2 cellular contexts compared by ENCODE assay signal in the genomic region with DNA sequence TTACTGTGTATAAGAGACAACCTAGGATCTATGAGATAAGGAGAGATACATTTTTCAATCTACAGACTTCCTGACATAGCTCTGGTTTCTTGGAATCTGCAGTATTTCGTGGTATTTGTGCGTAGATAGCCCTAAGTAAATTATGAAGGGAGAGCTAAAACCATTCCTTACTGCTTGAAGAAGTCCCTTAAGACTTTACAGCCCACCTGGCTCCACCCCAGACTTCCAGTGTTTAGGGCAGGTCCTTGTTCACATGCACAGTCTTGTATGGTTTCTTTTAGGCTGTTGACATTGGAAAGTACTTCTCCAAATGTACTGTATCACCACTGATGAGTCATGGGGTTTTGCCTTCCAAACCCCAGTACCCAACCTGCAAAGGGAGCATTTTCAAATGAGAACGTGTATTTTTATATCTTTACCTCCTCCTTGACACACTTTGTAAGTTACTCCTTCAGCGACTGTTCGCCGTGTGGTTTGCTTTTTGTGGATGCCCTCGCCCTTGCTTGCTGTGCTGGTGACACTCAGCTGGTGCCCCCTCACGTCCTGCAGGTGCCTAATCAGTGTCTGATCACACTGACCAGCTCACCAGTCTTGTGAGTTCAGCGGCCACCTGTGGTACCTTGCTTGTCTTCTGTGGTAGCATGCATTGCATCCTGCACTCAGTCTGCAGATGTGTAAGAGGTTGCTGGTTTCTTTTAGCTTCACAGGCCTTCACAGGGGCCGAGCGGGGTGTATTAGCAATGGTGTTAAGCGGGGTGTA.
TF ChIP-seq lines count a peak whose summit lies in the region.

No MANE protein-coding gene starts in this region.

TF ChIP-seq in K562, 482 proteins besides CTCF, POLR2A, EP300 and RAD21:
- TF ChIP-seq ZNF766 (CRISPR knock-in tag; conservative IDR thresholded peaks at IDR 0.05) (0 out of 2 replicates have a peak, but pooled peaks have one; percentile 64), FOSL1 (tag; conservative IDR thresholded peaks at IDR 0.05) (peak; percentile 55), ELF1 (tag; IDR thresholded peaks at IDR 0.05) (no peak), ZNF124 (CRISPR knock-in tag; IDR thresholded peaks at IDR 0.05) (no peak), JUND (IDR thresholded peaks at IDR 0.05; ENCODE audit: borderline replicate concordance, low read depth, low read length) (0 out of 2 replicates have a peak, but pooled peaks have one; percentile 26), JUND (tag; IDR thresholded peaks at IDR 0.05; ENCODE audit: borderline replicate concordance, low read depth, low read length) (0 out of 3 replicates have a peak, but pooled peaks have one; percentile 77), TBL1XR1 (IDR thresholded peaks at IDR 0.05; ENCODE audit: low read length in 2 of 2) (no peak), HDAC8 (tag; IDR thresholded peaks at IDR 0.05) (no peak), STAT5A (IDR thresholded peaks at IDR 0.05; ENCODE audit: borderline replicate concordance, low read length) (0 out of 2 replicates have a peak, but pooled peaks have one; percentile 14), ARID1B (IDR thresholded peaks at IDR 0.05) (0 out of 2 replicates have a peak, but pooled peaks have one; percentile 29), ZNF140 (CRISPR knock-in tag; IDR thresholded peaks at IDR 0.05) (no peak)
- TF ChIP-seq, protein P1, sequence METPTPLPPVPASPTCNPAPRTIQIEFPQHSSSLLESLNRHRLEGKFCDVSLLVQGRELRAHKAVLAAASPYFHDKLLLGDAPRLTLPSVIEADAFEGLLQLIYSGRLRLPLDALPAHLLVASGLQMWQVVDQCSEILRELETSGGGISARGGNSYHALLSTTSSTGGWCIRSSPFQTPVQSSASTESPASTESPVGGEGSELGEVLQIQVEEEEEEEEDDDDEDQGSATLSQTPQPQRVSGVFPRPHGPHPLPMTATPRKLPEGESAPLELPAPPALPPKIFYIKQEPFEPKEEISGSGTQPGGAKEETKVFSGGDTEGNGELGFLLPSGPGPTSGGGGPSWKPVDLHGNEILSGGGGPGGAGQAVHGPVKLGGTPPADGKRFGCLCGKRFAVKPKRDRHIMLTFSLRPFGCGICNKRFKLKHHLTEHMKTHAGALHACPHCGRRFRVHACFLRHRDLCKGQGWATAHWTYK (CRISPR knock-in tag; IDR thresholded peaks at IDR 0.05) = no peak
- TF ChIP-seq, protein P2, sequence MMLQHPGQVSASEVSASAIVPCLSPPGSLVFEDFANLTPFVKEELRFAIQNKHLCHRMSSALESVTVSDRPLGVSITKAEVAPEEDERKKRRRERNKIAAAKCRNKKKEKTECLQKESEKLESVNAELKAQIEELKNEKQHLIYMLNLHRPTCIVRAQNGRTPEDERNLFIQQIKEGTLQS (IDR thresholded peaks at IDR 0.05) = peak; percentile 56; the same call in 1 of the 2 replicates
- TF ChIP-seq, protein P2 (CRISPR knock-in tag; conservative IDR thresholded peaks at IDR 0.05) = no peak

TF ChIP-seq in HepG2, 621 proteins besides CTCF, POLR2A, EP300 and RAD21:
- 0 out of 2 replicates have a peak, but pooled peaks have one; percentile 43 for TF ChIP-seq ZNF232 (CRISPR knock-in tag; IDR thresholded peaks at IDR 0.05; ENCODE audit: borderline replicate concordance)
- TF ChIP-seq SATB2 (CRISPR knock-in tag; IDR thresholded peaks at IDR 0.05) = no peak
- TF ChIP-seq, protein P3, sequence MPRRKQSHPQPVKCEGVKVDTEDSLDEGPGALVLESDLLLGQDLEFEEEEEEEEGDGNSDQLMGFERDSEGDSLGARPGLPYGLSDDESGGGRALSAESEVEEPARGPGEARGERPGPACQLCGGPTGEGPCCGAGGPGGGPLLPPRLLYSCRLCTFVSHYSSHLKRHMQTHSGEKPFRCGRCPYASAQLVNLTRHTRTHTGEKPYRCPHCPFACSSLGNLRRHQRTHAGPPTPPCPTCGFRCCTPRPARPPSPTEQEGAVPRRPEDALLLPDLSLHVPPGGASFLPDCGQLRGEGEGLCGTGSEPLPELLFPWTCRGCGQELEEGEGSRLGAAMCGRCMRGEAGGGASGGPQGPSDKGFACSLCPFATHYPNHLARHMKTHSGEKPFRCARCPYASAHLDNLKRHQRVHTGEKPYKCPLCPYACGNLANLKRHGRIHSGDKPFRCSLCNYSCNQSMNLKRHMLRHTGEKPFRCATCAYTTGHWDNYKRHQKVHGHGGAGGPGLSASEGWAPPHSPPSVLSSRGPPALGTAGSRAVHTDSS (CRISPR knock-in tag; conservative IDR thresholded peaks at IDR 0.05) = no peak
- TF ChIP-seq CCDC6 (CRISPR knock-in tag; IDR thresholded peaks at IDR 0.05) = 0 out of 2 replicates have a peak, but pooled peaks have one; percentile 35
- TF ChIP-seq, protein P4, sequence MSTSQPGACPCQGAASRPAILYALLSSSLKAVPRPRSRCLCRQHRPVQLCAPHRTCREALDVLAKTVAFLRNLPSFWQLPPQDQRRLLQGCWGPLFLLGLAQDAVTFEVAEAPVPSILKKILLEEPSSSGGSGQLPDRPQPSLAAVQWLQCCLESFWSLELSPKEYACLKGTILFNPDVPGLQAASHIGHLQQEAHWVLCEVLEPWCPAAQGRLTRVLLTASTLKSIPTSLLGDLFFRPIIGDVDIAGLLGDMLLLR (CRISPR knock-in tag; IDR thresholded peaks at IDR 0.05) = 0 out of 2 replicates have a peak, but pooled peaks have one; percentile 5
- TF ChIP-seq FIP1L1 (IDR thresholded peaks at IDR 0.05; ENCODE audit: borderline replicate concordance, insufficient read depth, low read depth, low read length) = 0 out of 2 replicates have a peak, but pooled peaks have one; percentile 41
- TF ChIP-seq ZNF331 (CRISPR knock-in tag; IDR thresholded peaks at IDR 0.05) = no peak
- no peak for TF ChIP-seq PHF5A (CRISPR knock-in tag; IDR thresholded peaks at IDR 0.05; ENCODE audit: low read depth, unreplicated experiment)
- TF ChIP-seq PHB2 (IDR thresholded peaks at IDR 0.05; ENCODE audit: partially characterized antibody) = no peak
- TF ChIP-seq PTBP1 (IDR thresholded peaks at IDR 0.05; ENCODE audit: low read depth, low read length, poor library complexity, severe bottlenecking) = no peak
- 0 out of 2 replicates have a peak, but pooled peaks have one; percentile 54 for TF ChIP-seq ZSCAN29 (CRISPR knock-in tag; conservative IDR thresholded peaks at IDR 0.05)
- no peak for TF ChIP-seq ELF4 (CRISPR knock-in tag; IDR thresholded peaks at IDR 0.05; ENCODE audit: borderline replicate concordance)
- 0 out of 2 replicates have a peak, but pooled peaks have one; percentile 4 for TF ChIP-seq RARA (CRISPR knock-in tag; IDR thresholded peaks at IDR 0.05)
- TF ChIP-seq, protein P5, sequence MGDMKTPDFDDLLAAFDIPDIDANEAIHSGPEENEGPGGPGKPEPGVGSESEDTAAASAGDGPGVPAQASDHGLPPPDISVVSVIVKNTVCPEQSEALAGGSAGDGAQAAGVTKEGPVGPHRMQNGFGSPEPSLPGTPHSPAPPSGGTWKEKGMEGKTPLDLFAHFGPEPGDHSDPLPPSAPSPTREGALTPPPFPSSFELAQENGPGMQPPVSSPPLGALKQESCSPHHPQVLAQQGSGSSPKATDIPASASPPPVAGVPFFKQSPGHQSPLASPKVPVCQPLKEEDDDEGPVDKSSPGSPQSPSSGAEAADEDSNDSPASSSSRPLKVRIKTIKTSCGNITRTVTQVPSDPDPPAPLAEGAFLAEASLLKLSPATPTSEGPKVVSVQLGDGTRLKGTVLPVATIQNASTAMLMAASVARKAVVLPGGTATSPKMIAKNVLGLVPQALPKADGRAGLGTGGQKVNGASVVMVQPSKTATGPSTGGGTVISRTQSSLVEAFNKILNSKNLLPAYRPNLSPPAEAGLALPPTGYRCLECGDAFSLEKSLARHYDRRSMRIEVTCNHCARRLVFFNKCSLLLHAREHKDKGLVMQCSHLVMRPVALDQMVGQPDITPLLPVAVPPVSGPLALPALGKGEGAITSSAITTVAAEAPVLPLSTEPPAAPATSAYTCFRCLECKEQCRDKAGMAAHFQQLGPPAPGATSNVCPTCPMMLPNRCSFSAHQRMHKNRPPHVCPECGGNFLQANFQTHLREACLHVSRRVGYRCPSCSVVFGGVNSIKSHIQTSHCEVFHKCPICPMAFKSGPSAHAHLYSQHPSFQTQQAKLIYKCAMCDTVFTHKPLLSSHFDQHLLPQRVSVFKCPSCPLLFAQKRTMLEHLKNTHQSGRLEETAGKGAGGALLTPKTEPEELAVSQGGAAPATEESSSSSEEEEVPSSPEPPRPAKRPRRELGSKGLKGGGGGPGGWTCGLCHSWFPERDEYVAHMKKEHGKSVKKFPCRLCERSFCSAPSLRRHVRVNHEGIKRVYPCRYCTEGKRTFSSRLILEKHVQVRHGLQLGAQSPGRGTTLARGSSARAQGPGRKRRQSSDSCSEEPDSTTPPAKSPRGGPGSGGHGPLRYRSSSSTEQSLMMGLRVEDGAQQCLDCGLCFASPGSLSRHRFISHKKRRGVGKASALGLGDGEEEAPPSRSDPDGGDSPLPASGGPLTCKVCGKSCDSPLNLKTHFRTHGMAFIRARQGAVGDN (CRISPR knock-in tag; IDR thresholded peaks at IDR 0.05) = peak; percentile 35
- TF ChIP-seq, protein P6, sequence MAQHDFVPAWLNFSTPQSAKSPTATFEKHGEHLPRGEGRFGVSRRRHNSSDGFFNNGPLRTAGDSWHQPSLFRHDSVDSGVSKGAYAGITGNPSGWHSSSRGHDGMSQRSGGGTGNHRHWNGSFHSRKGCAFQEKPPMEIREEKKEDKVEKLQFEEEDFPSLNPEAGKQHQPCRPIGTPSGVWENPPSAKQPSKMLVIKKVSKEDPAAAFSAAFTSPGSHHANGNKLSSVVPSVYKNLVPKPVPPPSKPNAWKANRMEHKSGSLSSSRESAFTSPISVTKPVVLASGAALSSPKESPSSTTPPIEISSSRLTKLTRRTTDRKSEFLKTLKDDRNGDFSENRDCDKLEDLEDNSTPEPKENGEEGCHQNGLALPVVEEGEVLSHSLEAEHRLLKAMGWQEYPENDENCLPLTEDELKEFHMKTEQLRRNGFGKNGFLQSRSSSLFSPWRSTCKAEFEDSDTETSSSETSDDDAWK (CRISPR knock-in tag; IDR thresholded peaks at IDR 0.05) = no peak
- TF ChIP-seq HOXA3 (CRISPR knock-in tag; IDR thresholded peaks at IDR 0.05) = peak; percentile 31; the same call in 1 of the 2 replicates
- 0 out of 2 replicates have a peak, but pooled peaks have one; percentile 27 for TF ChIP-seq ZNF296 (CRISPR knock-in tag; conservative IDR thresholded peaks at IDR 0.05)
- TF ChIP-seq, protein P7, sequence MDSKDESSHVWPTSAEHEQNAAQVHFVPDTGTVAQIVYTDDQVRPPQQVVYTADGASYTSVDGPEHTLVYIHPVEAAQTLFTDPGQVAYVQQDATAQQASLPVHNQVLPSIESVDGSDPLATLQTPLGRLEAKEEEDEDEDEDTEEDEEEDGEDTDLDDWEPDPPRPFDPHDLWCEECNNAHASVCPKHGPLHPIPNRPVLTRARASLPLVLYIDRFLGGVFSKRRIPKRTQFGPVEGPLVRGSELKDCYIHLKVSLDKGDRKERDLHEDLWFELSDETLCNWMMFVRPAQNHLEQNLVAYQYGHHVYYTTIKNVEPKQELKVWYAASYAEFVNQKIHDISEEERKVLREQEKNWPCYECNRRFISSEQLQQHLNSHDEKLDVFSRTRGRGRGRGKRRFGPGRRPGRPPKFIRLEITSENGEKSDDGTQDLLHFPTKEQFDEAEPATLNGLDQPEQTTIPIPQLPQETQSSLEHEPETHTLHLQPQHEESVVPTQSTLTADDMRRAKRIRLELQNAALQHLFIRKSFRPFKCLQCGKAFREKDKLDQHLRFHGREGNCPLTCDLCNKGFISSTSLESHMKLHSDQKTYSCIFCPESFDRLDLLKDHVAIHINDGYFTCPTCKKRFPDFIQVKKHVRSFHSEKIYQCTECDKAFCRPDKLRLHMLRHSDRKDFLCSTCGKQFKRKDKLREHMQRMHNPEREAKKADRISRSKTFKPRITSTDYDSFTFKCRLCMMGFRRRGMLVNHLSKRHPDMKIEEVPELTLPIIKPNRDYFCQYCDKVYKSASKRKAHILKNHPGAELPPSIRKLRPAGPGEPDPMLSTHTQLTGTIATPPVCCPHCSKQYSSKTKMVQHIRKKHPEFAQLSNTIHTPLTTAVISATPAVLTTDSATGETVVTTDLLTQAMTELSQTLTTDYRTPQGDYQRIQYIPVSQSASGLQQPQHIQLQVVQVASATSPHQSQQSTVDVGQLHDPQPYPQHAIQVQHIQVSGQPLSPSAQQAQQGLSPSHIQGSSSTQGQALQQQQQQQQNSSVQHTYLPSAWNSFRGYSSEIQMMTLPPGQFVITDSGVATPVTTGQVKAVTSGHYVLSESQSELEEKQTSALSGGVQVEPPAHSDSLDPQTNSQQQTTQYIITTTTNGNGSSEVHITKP (CRISPR knock-in tag; IDR thresholded peaks at IDR 0.05; ENCODE audit: low read depth) = no peak
- TF ChIP-seq FOSL2 (CRISPR knock-in tag; IDR thresholded peaks at IDR 0.05) = peak; percentile 41; the same call in 1 of the 2 replicates
- TF ChIP-seq ATRX (CRISPR knock-in tag; IDR thresholded peaks at IDR 0.05; ENCODE audit: borderline replicate concordance) = no peak
- TF ChIP-seq HNF4G (IDR thresholded peaks at IDR 0.05; ENCODE audit: borderline replicate concordance, low read depth, low read length) = no peak
- 0 out of 2 replicates have a peak, but pooled peaks have one; percentile 11 for TF ChIP-seq HNF4G (CRISPR knock-in tag; IDR thresholded peaks at IDR 0.05; ENCODE audit: borderline replicate concordance, low read depth)
- peak; percentile 85 for TF ChIP-seq TGIF2 (CRISPR knock-in tag; IDR thresholded peaks at IDR 0.05)
- TF ChIP-seq, protein P8, sequence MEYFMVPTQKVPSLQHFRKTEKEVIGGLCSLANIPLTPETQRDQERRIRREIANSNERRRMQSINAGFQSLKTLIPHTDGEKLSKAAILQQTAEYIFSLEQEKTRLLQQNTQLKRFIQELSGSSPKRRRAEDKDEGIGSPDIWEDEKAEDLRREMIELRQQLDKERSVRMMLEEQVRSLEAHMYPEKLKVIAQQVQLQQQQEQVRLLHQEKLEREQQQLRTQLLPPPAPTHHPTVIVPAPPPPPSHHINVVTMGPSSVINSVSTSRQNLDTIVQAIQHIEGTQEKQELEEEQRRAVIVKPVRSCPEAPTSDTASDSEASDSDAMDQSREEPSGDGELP (IDR thresholded peaks at IDR 0.05; ENCODE audit: borderline replicate concordance, low read depth) = peak; percentile 15; the same call in 1 of the 2 replicates
- no peak for TF ChIP-seq ZNF781 (CRISPR knock-in tag; IDR thresholded peaks at IDR 0.05; ENCODE audit: borderline replicate concordance, not compliant biosample characterization)
- peak; percentile 60; the same call in 1 of the 2 replicates for TF ChIP-seq NRL (CRISPR knock-in tag; IDR thresholded peaks at IDR 0.05; ENCODE audit: borderline replicate concordance)
- TF ChIP-seq ZNF350 (CRISPR knock-in tag; IDR thresholded peaks at IDR 0.05; ENCODE audit: borderline replicate concordance, low read depth) = 0 out of 2 replicates have a peak, but pooled peaks have one; percentile 7
